In the genomic region with DNA sequence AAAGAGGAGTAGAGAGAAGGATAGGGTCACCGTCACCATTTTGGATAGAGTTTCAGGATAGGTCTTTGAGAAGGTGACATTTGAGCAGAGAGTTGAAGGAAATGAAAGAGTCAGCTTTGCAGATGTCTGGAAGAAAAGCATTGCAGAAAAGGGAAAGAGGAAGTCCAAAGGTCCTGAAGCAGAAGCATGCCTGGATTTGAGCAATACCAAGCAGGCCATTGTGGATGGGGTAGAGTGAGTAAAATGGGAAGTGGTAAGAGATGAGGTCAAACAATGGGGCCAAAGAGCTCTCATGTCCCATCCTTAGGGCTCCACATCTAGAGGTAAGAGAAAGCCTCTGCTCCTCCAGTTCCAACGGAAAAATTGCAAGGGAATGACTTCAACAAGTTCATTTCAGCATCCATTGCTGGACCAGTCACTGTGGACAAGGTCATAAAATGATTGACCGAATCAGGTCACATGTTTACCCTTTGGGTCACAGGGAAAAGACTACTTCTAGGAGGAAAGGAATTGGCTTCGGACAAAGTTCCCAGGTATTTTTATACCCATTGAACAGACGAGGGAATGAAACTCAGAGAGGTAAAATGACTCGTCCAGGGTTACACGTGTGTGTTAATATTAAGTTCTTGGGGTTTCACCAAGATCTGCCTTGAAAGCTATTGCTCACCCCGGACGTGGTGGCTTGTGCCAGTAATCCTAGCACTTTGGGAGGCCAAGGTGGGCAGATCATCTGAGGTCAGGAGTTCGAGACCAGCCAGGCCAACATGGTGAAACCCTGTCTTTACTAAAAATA, we compare ENCODE assay signal across 16 cellular contexts. TPM values are rescaled to one million over a fixed set of nuclear protein-coding genes. Genes with fewer than 3 reads are reported as not detected.
DNase-seq lines count a peak whose midpoint lies in the region; ATAC-seq, FAIRE-seq and TF ChIP-seq lines count a peak whose summit lies in the region.
"Had no signal": no experiment of that assay in that cellular context is flagged by ENCODE, and none has a peak within 500 bp of the region (broad histone marks: within the 10 kb centered on the region; RNA-seq: fewer than 3 reads in every experiment).

No MANE protein-coding gene starts in this region.

- H3K4me1 ChIP-seq in HepG2 (ENCODE audit: insufficient read depth, low read length), result peaks cover 82% of the 10 kb centered on the region
- H3K4me1 ChIP-seq: psoas muscle, vagina had no signal

- 86% methylated on average over 10 of the region's 10 CpGs for WGBS in HepG2 (ENCODE audit: low lambda C conversion rate)

- no peaks in the 10 kb centered on the region for H3K27me3 Mint-ChIP-seq in T-helper 17 cell

- CTCF ChIA-PET in HepG2 (lab: Yijun Ruan, JAX; ENCODE audit: low intra/inter-chr PET ratio, low total read pairs), result no interaction called here

- H3K9me3 ChIP-seq in T-helper 17 cell (ENCODE audit: control insufficient read depth, low read length, poor library complexity, severe bottlenecking) (no peaks in the 10 kb centered on the region), HepG2 (ENCODE audit: low read length) (peaks cover 14% of the 10 kb centered on the region)
- H3K9me3 ChIP-seq: psoas muscle, vagina had no signal

- no TSS peak for BruUV-seq in HepG2 (replicated peaks; lab: Mats Ljungman, UMichigan)

- H3K36me3 Mint-ChIP-seq in T-helper 17 cell (ENCODE audit: low read depth), result no peaks in the 10 kb centered on the region

- no peak overlapping the region for H3K4me3 Mint-ChIP-seq in T-helper 17 cell

- no peaks in the 10 kb centered on the region for H3K36me3 ChIP-seq in HepG2 (replicated peaks in 1 of 2; ENCODE audit: control insufficient read depth in 1 of 2, insufficient read depth in 2 of 2, low read length in 2 of 2)
- H3K36me3 ChIP-seq: vagina had no signal

- intact Hi-C loops in HepG2 (cut with micrococcal nuclease; ENCODE audit: unreplicated experiment), result loop anchor here (10.0 kb wide), 1 partner anchor 137 kb away; a partner anchor contains a TSS

- TF ChIP-seq POLR2A in HepG2 (IDR thresholded peaks at IDR 0.05; ENCODE audit: insufficient read depth in 1 of 2, low read depth in 2 of 2, low read length in 2 of 2), result no peak

- no peak overlapping the region for H2AFZ ChIP-seq in HepG2 (ENCODE audit: low read length)

- H3K27ac ChIP-seq in HL-60 (replicated peaks), result peak overlapping the region; percentile 68
- H3K27ac ChIP-seq in HepG2 (ENCODE audit: extremely low read length, insufficient read depth, low read length), result no peak overlapping the region
- H3K27ac ChIP-seq: psoas muscle, vagina had no signal

- peak overlapping the region; percentile 82 for H3K27ac Mint-ChIP-seq in T-helper 17 cell

- no peak overlapping the region for H3K9ac ChIP-seq in HepG2 (ENCODE audit: insufficient read depth, low read depth, low read length)

- DNase-seq in AML-193 (lab: John Stamatoyannopoulos, UW), result peak; percentile 94 to 96
- peak; percentile 94 for DNase-seq in HL-60 (ENCODE audit: low read depth in 1 of 2, low spot score in 1 of 2)
- DNase-seq in T-helper 17 cell, result no peak
- no peak for DNase-seq in HepG2 (ENCODE audit: low spot score)
- DNase-seq in NCI-H1417 treated with DMSO at 0.1 percent for 48 hours (lab: John Stamatoyannopoulos, UW), result no peak
- no peak for DNase-seq in activated effector memory CD4-positive, alpha-beta T cell treated with Interleukin-2 at 50 U/mL for 16 hours
- DNase-seq: DMS79; effector CD8-positive, alpha-beta T cell; KG1; NCI-H2029 treated with DMSO at 0.1 percent for 48 hours; NCI-H774; psoas muscle had no signal

- H3K27me3 ChIP-seq in HL-60 (ENCODE audit: insufficient read depth, poor library complexity, severe bottlenecking) (no peaks in the 10 kb centered on the region), HepG2 (ENCODE audit: control insufficient read depth in 1 of 2, insufficient read depth in 2 of 2, low read length in 2 of 2) (no peaks in the 10 kb centered on the region)
- H3K27me3 ChIP-seq: vagina had no signal

- no peak for TF ChIP-seq RAD21 in HepG2 (CRISPR knock-in tag; IDR thresholded peaks at IDR 0.05)

- no peaks in the 10 kb centered on the region for H4K20me1 ChIP-seq in HepG2 (ENCODE audit: insufficient read depth, low read length)

- no peak overlapping the region for H3K4me3 ChIP-seq in HL-60 (replicated peaks; ENCODE audit: insufficient read depth, low read length)
- H3K4me3 ChIP-seq in HepG2 (replicated peaks in 1 of 3; ENCODE audit: insufficient read depth in 1 of 3, low read depth in 2 of 3, low read length in 3 of 3), result no peak overlapping the region
- H3K4me3 ChIP-seq: psoas muscle, vagina had no signal

- no peaks in the 10 kb centered on the region for H3K79me2 ChIP-seq in HepG2 (ENCODE audit: insufficient read depth, low read length)

- H3K4me1 Mint-ChIP-seq in T-helper 17 cell, result peaks cover 14% of the 10 kb centered on the region

- in situ Hi-C loops in HepG2 (cut with HindIII; ENCODE audit: extremely low pct_ligation_motif_present, low pct_unique_long_range_greater_than_20kb), result no loop called here

- H3K4me2 ChIP-seq in HepG2 (ENCODE audit: low read depth, low read length), result peak overlapping the region; percentile 43

- ATAC-seq in T-helper 17 cell (no peak), HepG2 (no peak), HG03520 (IDR thresholded peaks at IDR 0.05; ENCODE audit: unreplicated experiment) (no peak), GM19324 (IDR thresholded peaks at IDR 0.05; ENCODE audit: low FRiP score, unreplicated experiment) (no peak)

- peak; percentile 44 for FAIRE-seq in HepG2 (lab: Jason Lieb, UNC)
- FAIRE-seq: frontal cortex had no signal

- TF ChIP-seq CTCF in HL-60 (IDR thresholded peaks at IDR 0.05; ENCODE audit: insufficient read depth, low read length) (no peak), HepG2 (CRISPR knock-in tag; IDR thresholded peaks at IDR 0.05) (no peak)

- TF ChIP-seq EP300 in HepG2 (IDR thresholded peaks at IDR 0.05; ENCODE audit: low read depth in 2 of 2, low read length in 2 of 2) (peak in 1 of 2 experiments; percentile 17; a peak in 1 of 4 replicates), HepG2 (CRISPR knock-in tag; IDR thresholded peaks at IDR 0.05; ENCODE audit: borderline replicate concordance) (no peak)

- POLR2A ChIA-PET in HepG2 (lab: Yijun Ruan, JAX), result no interaction called here

TF ChIP-seq in HepG2, 621 proteins besides CTCF, POLR2A, EP300 and RAD21 (continues in another document):
- TF ChIP-seq, protein P1, sequence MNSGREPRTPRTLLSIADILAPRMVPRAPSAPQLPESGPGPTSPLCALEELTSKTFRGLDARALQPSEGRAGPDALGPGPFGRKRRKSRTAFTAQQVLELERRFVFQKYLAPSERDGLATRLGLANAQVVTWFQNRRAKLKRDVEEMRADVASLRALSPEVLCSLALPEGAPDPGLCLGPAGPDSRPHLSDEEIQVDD (CRISPR knock-in tag; IDR thresholded peaks at IDR 0.05; ENCODE audit: borderline replicate concordance), result no peak
- no peak for TF ChIP-seq ZNF317 (CRISPR knock-in tag; IDR thresholded peaks at IDR 0.05)
- TF ChIP-seq HDAC2 (CRISPR knock-in tag; IDR thresholded peaks at IDR 0.05), result 0 out of 2 replicates have a peak, but pooled peaks have one; percentile 26

RNA-seq across cellular contexts. Expression of a gene that starts 6.6 kb away (rescaled TPM):
- total RNA-seq in T-helper 17 cell, result 100 to 1,000 TPM; 275 to 286 TPM
- 43.5 and 57.7 TPM in 2 replicates for total RNA-seq in HepG2 (2016; rRNA removed; fragmentation: Illumina TruSeq; extraction: Trizol)
- 5.2 and 6.2 TPM in 2 replicates for total RNA-seq in HepG2 (2016; cell fraction: cytosol; rRNA removed; fragmentation: Illumina TruSeq; extraction: Trizol; ENCODE audit: low read depth)
- total RNA-seq in HepG2 (2016; cell fraction: insoluble cytoplasmic fraction; rRNA removed; fragmentation: Illumina TruSeq; extraction: Trizol), result 41.4 and 56.8 TPM in 2 replicates
- 13.7 and 15.1 TPM in 2 replicates for total RNA-seq in HepG2 (2016; cell fraction: membrane; rRNA removed; fragmentation: Illumina TruSeq; extraction: Trizol)
- 37.8 and 40.5 TPM in 2 replicates for total RNA-seq in HepG2 (2016; cell fraction: nucleus; rRNA removed; fragmentation: Illumina TruSeq; extraction: Trizol)
- polyA plus RNA-seq in HepG2 (2011; rRNA removed), result 13.2 and 16.9 TPM in 2 replicates
- 7.9 and 11.7 TPM in 2 replicates for polyA plus RNA-seq in HepG2 (2011; cell fraction: cytosol; rRNA removed)
- polyA plus RNA-seq in HepG2 (2011; cell fraction: nucleus; rRNA removed), result 7.0 and 9.0 TPM in 2 replicates
- polyA plus RNA-seq in HepG2 (2012), result 15.7 and 17.1 TPM in 2 replicates
- 3.2 and 3.7 TPM in 2 replicates for polyA plus RNA-seq in HepG2 (2016; cell fraction: cytosol; fragmentation: Illumina TruSeq; extraction: Trizol; ENCODE audit: low read depth)
- 44.6 and 50.6 TPM in 2 replicates for polyA plus RNA-seq in HepG2 (2016; cell fraction: insoluble cytoplasmic fraction; fragmentation: Illumina TruSeq; extraction: Trizol; ENCODE audit: low read depth)
- polyA plus RNA-seq in HepG2 (2016; cell fraction: membrane; fragmentation: Illumina TruSeq; extraction: Trizol; ENCODE audit: low read depth), result 9.0 and 11.0 TPM in 2 replicates
- 34.9 and 36.6 TPM in 2 replicates for polyA plus RNA-seq in HepG2 (2016; cell fraction: nucleus; fragmentation: Illumina TruSeq; extraction: Trizol; ENCODE audit: insufficient read depth, low read depth)
- 27.0 and 42.7 TPM in 2 replicates for polyA minus RNA-seq in HepG2 (2011; rRNA and poly(A)+ RNA removed; ENCODE audit: low replicate concordance)
- polyA minus RNA-seq in HepG2 (2011; cell fraction: cytosol; rRNA and poly(A)+ RNA removed), result 17.3 and 22.0 TPM in 2 replicates
- 42.0 and 50.0 TPM in 2 replicates for polyA minus RNA-seq in HepG2 (2011; cell fraction: nucleus; rRNA and poly(A)+ RNA removed)

Comparison
In these comparisons a context has a peak if more than half of its experiments do, and no peak if none do; other contexts are left out.
1. DNase-seq: peak in AML-193 (2 of 2) and HL-60 (2 of 2); none in T-helper 17 cell (0 of 3), HepG2 (single experiment), NCI-H1417 treated with DMSO at 0.1 percent for 48 hours (single experiment) and activated effector memory CD4-positive, alpha-beta T cell treated with Interleukin-2 at 50 U/mL for 16 hours (single experiment).